ENCODE assay signal across 7 cellular contexts in the genomic region with DNA sequence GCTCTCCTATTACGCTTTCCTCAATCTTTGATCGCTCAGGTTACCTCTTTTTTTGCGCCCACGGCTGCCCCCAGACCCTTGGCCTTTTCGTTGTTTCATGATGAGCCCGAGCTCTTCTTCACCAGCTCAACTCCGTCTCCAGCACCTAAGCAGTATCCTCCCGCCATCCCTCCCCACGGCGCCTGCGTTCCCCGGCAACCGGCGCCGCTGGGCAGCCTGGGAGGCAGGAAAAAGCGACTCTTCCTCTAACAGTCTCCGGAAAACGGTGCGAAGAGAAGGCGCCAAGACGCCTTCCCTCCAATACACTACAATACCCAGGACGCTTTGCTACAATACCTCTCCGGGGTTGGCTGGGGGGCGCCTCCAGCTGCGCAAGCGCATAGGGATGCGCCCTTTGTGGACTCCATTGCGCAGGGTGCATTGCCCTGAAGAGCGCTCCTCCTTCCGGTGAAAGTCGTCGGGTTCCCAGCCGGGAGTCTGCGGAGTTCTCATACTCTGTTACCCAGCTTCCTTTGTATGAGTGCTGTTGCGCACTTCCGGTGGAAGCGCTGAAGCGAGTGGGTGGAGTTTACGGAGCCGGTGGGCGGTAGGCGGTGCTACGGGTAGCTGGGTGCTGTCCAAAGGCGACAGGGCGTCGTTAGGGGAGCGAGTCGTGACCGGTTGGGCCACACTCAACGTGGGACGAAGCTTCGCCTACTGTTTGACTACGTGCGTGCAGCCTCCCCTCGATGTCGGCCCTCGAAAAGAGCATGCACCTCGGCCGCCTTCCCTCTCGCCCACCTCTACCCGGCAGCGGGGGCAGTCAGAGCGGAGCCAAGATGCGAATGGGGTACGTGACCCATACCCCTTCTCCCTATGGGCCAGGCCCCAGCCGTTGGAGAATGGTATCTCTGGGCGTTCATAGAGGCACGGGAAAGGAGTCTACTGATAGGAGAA. TPM values are rescaled to one million over a fixed set of nuclear protein-coding genes. Genes with fewer than 3 reads are reported as not detected.
DNase-seq lines count a peak whose midpoint lies in the region; ATAC-seq and TF ChIP-seq lines count a peak whose summit lies in the region.

A gene with protein sequence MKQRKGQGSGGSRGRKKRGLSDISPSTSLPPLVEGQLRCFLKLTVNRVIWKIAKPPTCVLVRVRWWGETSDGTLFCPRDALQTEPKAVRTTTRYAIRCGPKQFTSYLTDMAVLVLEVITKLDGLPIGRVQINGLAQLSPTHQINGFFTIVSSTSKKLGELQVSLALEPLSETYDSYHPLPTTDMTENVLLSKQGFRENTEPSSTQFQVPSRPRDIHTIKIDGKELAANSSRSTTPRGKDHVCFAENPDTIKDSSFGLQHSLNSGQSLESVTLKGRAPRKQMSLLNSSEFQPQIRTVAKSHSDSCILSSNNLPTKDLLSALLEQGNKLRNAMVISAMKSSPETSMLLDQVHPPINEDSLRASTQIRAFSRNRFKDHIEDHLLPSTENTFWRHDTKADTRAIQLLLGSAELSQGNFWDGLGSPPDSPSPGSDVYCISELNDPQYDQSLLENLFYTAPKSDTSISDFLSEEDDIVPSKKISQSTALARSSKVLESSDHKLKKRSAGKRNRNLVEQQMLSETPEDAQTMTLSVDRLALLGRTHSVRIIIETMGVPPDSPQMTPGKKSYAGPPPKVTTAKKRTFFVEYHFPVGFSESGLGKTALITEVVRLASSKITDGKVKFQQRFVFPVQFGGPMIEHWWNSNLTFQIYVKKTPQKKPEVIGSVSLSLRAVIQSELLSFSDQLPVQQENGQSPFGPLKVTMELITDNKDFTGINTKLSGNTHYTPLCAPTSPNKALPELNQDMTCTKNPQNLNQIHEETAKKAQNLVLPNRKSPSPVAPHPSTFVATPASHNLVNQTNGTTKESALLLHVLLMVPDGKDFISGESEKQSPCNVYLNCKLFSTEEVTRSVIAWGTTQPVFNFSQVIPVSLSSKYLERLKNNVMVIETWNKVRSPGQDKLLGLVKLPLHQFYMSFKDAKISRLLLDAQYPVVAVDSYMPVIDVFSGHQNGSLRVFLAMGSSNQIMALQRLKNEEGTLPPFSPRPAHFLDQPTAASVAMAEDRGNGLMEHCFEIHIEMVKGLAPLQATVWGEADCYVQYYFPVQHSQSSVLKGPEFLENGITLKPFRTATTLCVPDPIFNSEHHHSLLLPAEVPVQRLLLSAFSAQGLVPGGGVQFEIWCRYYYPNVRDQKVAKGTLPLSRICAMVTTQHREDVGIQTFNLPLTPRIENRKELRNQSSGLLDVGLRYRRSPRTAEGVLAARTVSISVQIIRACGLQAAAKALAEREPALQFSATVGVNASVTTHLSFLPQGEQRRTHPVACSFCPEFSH (N-terminal part only) (minus strand): TSS at position 309 of the 936 bp plus-strand sequence. CDS start 210 bp downstream, at position 99.
Gene PPME1 (plus strand): TSS at position 596 of the 936 bp plus-strand sequence. CDS start 133 bp downstream, at position 729.

- WGBS in hepatocyte (ENCODE audit: low lambda C conversion rate, missing lambda C conversion rate) = 1% methylated on average over 66 of the region's 68 CpGs

- H3K27me3 ChIP-seq in hepatocyte = no peaks in the 10 kb centered on the region

- peak; percentile 24 for TF ChIP-seq CTCF in hepatocyte (IDR thresholded peaks at IDR 0.05; ENCODE audit: poor library complexity)

- H3K36me3 ChIP-seq in hepatocyte (replicated peaks; ENCODE audit: insufficient read depth, low read depth) = no peaks in the 10 kb centered on the region

- DNase-seq in NCI-H2029 treated with DMSO at 0.1 percent for 48 hours (lab: John Stamatoyannopoulos, UW) = peak; percentile 95
- peak; percentile 91 for DNase-seq in T-helper 9 cell
- DNase-seq in astrocyte of the hippocampus (ENCODE audit: low read depth, low spot score) = peak; percentile 100
- DNase-seq in hepatocyte (ENCODE audit: low spot score) = peak; percentile 99
- peak; percentile 99 for DNase-seq in renal cortical epithelial cell (ENCODE audit: low read depth)

- H3K9me3 ChIP-seq in hepatocyte (ENCODE audit: low read depth) = no peaks in the 10 kb centered on the region

- peak within 1 kb of the TSS; percentile 88 for H3K4me2 ChIP-seq in hepatocyte

- H3K79me2 ChIP-seq in hepatocyte = peaks cover 65% of the 10 kb centered on the region

- peak within 1 kb of the TSS; percentile 88 for H2AFZ ChIP-seq in hepatocyte

- peak; percentile 98 for ATAC-seq in GM18511 (IDR thresholded peaks at IDR 0.05; ENCODE audit: unreplicated experiment)
- ATAC-seq in HG03025 (IDR thresholded peaks at IDR 0.05; ENCODE audit: low FRiP score, unreplicated experiment) = peak; percentile 96

- no peaks in the 10 kb centered on the region for H4K20me1 ChIP-seq in hepatocyte (ENCODE audit: insufficient read depth, poor library complexity, severe bottlenecking)

- peak within 1 kb of the TSS; percentile 87 for H3K27ac ChIP-seq in hepatocyte

- H3K4me1 ChIP-seq in hepatocyte (ENCODE audit: insufficient read depth) = peaks cover 21% of the 10 kb centered on the region

- H3K4me3 ChIP-seq in hepatocyte = peak within 1 kb of the TSS; percentile 51

- no peaks in the 10 kb centered on the region for H3K9me2 ChIP-seq in hepatocyte (replicated peaks; ENCODE audit: insufficient read depth)

RNA-seq across cellular contexts. Expression of the first gene that starts in this region (rescaled TPM):
- 15.4 and 16.3 TPM in 2 replicates for total RNA-seq in hepatocyte
- polyA plus RNA-seq in hepatocyte = 9.6 and 9.8 TPM in 2 replicates
- 11.6 and 27.6 TPM in 2 replicates for total RNA-seq in renal cortical epithelial cell

RNA-seq across cellular contexts. Expression of gene PPME1, which starts in this region (rescaled TPM):
- total RNA-seq in hepatocyte = 25.2 and 30.1 TPM in 2 replicates
- polyA plus RNA-seq in hepatocyte = 42.2 and 45.7 TPM in 2 replicates
- 27.6 and 69.9 TPM in 2 replicates for total RNA-seq in renal cortical epithelial cell

Comparison
In these comparisons a context has a peak if more than half of its experiments do, and no peak if none do; other contexts are left out.
1. Peak in every context shown above with its lines: DNase-seq, ATAC-seq, H3K4me3 ChIP-seq and H3K27ac ChIP-seq.